ENCODE assay signal across 1 cellular context in the genomic region with DNA sequence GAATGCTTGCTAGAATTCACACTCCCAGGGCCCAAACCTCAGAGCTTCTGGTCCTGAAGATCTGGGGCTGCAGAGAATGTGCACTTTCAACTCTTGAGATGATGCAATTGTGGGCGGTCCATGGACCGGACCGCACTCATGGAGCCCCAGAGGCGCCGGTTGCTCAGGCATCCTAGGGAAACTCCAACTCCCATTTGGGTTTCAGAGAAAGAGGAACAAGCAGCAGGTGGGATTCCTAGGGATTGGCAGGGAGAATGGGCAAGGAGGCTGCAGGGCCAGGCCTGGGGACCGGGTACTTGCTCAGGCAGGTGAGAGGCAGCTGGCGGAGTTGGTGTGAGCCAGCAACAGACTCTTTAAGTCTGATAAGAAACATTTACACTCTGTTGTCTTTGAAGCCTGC.
TF ChIP-seq lines count a peak whose summit lies in the region.

No MANE protein-coding gene starts in this region.

TF ChIP-seq in HepG2, 621 proteins besides CTCF, POLR2A, EP300 and RAD21 (continued from another document and continues in another):
- TF ChIP-seq HMGXB3 (CRISPR knock-in tag; IDR thresholded peaks at IDR 0.05; ENCODE audit: borderline replicate concordance) (no peak), RARG (CRISPR knock-in tag; IDR thresholded peaks at IDR 0.05; ENCODE audit: low read depth) (no peak), MLLT10 (CRISPR knock-in tag; IDR thresholded peaks at IDR 0.05) (no peak), ZNF703 (CRISPR knock-in tag; IDR thresholded peaks at IDR 0.05; ENCODE audit: borderline replicate concordance) (no peak), ZNF614 (CRISPR knock-in tag; IDR thresholded peaks at IDR 0.05; ENCODE audit: borderline replicate concordance) (peak; percentile 28; the same call in 1 of the 2 replicates), RXRA (CRISPR knock-in tag; IDR thresholded peaks at IDR 0.05) (no peak), SSRP1 (CRISPR knock-in tag; IDR thresholded peaks at IDR 0.05) (0 out of 2 replicates have a peak, but pooled peaks have one; percentile 28), CREB1 (IDR thresholded peaks at IDR 0.05) (no peak), CREB1 (CRISPR knock-in tag; IDR thresholded peaks at IDR 0.05) (no peak), GABPA (IDR thresholded peaks at IDR 0.05; ENCODE audit: low read depth, low read length) (no peak), GABPA (CRISPR knock-in tag; IDR thresholded peaks at IDR 0.05; ENCODE audit: low read depth) (no peak), GMEB2 (CRISPR knock-in tag; IDR thresholded peaks at IDR 0.05; ENCODE audit: low read depth) (no peak), THYN1 (CRISPR knock-in tag; IDR thresholded peaks at IDR 0.05; ENCODE audit: borderline replicate concordance, low read depth) (no peak), ZNF160 (CRISPR knock-in tag; IDR thresholded peaks at IDR 0.05) (no peak), MXD4 (CRISPR knock-in tag; IDR thresholded peaks at IDR 0.05) (no peak), EZH2 (conservative IDR thresholded peaks at IDR 0.05; ENCODE audit: low read depth, low read length) (no peak), ZNF17 (CRISPR knock-in tag; IDR thresholded peaks at IDR 0.05) (no peak), RFXANK (CRISPR knock-in tag; IDR thresholded peaks at IDR 0.05) (no peak), ZNF280D (CRISPR knock-in tag; IDR thresholded peaks at IDR 0.05) (no peak), FOXK1 (CRISPR knock-in tag; IDR thresholded peaks at IDR 0.05; ENCODE audit: borderline replicate concordance, low read depth) (no peak), RAD51 (IDR thresholded peaks at IDR 0.05; ENCODE audit: borderline replicate concordance) (no peak), SMAD1 (CRISPR knock-in tag; IDR thresholded peaks at IDR 0.05; ENCODE audit: borderline replicate concordance, low read depth) (no peak), ZNF839 (CRISPR knock-in tag; IDR thresholded peaks at IDR 0.05; ENCODE audit: borderline replicate concordance) (no peak), NFE2L1 (CRISPR knock-in tag; IDR thresholded peaks at IDR 0.05; ENCODE audit: borderline replicate concordance) (no peak), POLR2AphosphoS2 (IDR thresholded peaks at IDR 0.05; ENCODE audit: low read depth, low read length) (no peak), LBX2 (CRISPR knock-in tag; IDR thresholded peaks at IDR 0.05; ENCODE audit: borderline replicate concordance) (no peak), RBM22 (optimal IDR thresholded peaks at IDR 0.05; ENCODE audit: low read length) (no peak), PRDM4 (CRISPR knock-in tag; IDR thresholded peaks at IDR 0.05; ENCODE audit: borderline replicate concordance) (no peak), HOXA9 (CRISPR knock-in tag; IDR thresholded peaks at IDR 0.05; ENCODE audit: borderline replicate concordance) (no peak), KDM2A (CRISPR knock-in tag; IDR thresholded peaks at IDR 0.05; ENCODE audit: borderline replicate concordance, low read depth) (0 out of 2 replicates have a peak, but pooled peaks have one; percentile 29), ARNT2 (CRISPR knock-in tag; IDR thresholded peaks at IDR 0.05; ENCODE audit: low read depth) (no peak), ZNF205 (CRISPR knock-in tag; IDR thresholded peaks at IDR 0.05) (no peak), ZNF737 (CRISPR knock-in tag; IDR thresholded peaks at IDR 0.05; ENCODE audit: borderline replicate concordance) (no peak), ZNF512 (CRISPR knock-in tag; IDR thresholded peaks at IDR 0.05) (no peak)
- TF ChIP-seq, protein P1, sequence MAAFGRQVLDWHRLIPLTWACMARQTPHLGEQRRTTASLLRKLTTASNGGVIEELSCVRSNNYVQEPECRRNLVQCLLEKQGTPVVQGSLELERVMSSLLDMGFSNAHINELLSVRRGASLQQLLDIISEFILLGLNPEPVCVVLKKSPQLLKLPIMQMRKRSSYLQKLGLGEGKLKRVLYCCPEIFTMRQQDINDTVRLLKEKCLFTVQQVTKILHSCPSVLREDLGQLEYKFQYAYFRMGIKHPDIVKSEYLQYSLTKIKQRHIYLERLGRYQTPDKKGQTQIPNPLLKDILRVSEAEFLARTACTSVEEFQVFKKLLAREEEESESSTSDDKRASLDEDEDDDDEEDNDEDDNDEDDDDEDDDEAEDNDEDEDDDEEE (CRISPR knock-in tag; IDR thresholded peaks at IDR 0.05) = no peak
- TF ChIP-seq, protein P2, sequence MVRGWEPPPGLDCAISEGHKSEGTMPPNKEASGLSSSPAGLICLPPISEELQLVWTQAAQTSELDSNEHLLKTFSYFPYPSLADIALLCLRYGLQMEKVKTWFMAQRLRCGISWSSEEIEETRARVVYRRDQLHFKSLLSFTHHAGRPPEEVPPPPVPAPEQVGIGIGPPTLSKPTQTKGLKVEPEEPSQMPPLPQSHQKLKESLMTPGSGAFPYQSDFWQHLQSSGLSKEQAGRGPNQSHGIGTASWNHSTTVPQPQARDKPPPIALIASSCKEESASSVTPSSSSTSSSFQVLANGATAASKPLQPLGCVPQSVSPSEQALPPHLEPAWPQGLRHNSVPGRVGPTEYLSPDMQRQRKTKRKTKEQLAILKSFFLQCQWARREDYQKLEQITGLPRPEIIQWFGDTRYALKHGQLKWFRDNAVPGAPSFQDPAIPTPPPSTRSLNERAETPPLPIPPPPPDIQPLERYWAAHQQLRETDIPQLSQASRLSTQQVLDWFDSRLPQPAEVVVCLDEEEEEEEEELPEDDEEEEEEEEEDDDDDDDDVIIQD (CRISPR knock-in tag; IDR thresholded peaks at IDR 0.05; ENCODE audit: low read depth) = no peak
- TF ChIP-seq, protein P3, sequence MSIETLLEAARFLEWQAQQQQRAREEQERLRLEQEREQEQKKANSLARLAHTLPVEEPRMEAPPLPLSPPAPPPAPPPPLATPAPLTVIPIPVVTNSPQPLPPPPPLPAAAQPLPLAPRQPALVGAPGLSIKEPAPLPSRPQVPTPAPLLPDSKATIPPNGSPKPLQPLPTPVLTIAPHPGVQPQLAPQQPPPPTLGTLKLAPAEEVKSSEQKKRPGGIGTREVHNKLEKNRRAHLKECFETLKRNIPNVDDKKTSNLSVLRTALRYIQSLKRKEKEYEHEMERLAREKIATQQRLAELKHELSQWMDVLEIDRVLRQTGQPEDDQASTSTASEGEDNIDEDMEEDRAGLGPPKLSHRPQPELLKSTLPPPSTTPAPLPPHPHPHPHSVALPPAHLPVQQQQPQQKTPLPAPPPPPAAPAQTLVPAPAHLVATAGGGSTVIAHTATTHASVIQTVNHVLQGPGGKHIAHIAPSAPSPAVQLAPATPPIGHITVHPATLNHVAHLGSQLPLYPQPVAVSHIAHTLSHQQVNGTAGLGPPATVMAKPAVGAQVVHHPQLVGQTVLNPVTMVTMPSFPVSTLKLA (IDR thresholded peaks at IDR 0.05) = no peak
